ENCODE assay signal across 20 cellular contexts in genomic region chr4:108130955-108131354, GRCh38. TPM values are rescaled to one million over a fixed set of nuclear protein-coding genes. Genes with fewer than 3 reads are reported as not detected.
A peak's percentile ranks its signal among the peaks of the same experiment; 100 is the strongest.
DNase-seq lines count a peak whose midpoint lies in the region; ATAC-seq and TF ChIP-seq lines count a peak whose summit lies in the region.
"Had no signal": no experiment of that assay in that cellular context is flagged by ENCODE, and none has a peak within 500 bp of the region (broad histone marks: within the 10 kb centered on the region; RNA-seq: fewer than 3 reads in every experiment).

No MANE protein-coding gene starts in this region.

- H3K36me3 ChIP-seq in A673 (ENCODE audit: insufficient read depth, low read length, poor library complexity, severe bottlenecking) (no peaks in the 10 kb centered on the region), DOHH2 (ENCODE audit: control insufficient read depth, low read length) (no peaks in the 10 kb centered on the region)
- H3K36me3 ChIP-seq: left ventricle myocardium inferior, right atrium auricular region, transverse colon had no signal

- no peak overlapping the region for H3K4me3 ChIP-seq in A673 (ENCODE audit: low read depth, low read length, poor library complexity, severe bottlenecking)
- no peak overlapping the region for H3K4me3 ChIP-seq in DOHH2 (ENCODE audit: low read length)
- H3K4me3 ChIP-seq in epithelial cell of proximal tubule (ENCODE audit: low read depth, low read length) = no peak overlapping the region
- H3K4me3 ChIP-seq: BLaER1 treated with 17β-estradiol and CSF1 and Interleukin-3, amounts not matched to agents 10 nM and 100 nM; left ventricle myocardium inferior; right atrium auricular region; transverse colon had no signal

- intact Hi-C loops in A673 (cut with micrococcal nuclease; ENCODE audit: unreplicated experiment) = no loop called here

- H3F3A ChIP-seq in DOHH2 (ENCODE audit: control insufficient read depth, insufficient read depth) = no peaks in the 10 kb centered on the region

- ATAC-seq in SK-N-SH treated with all-trans-retinoic acid at 6 μM for 48 hours (0 out of 3 replicates have a peak, but pooled peaks have one; percentile 25), GM21447 (IDR thresholded peaks at IDR 0.05; ENCODE audit: unreplicated experiment) (no peak), HG02870 (IDR thresholded peaks at IDR 0.05; ENCODE audit: unreplicated experiment) (no peak)

- DNase-seq in A673 (ENCODE audit: low spot score) (peak; percentile 11), epithelial cell of proximal tubule (ENCODE audit: low read depth) (no peak), NCI-H146 treated with DMSO at 0.1 percent for 48 hours (lab: John Stamatoyannopoulos, UW; ENCODE audit: unreplicated experiment) (no peak), NCI-H446 (lab: John Stamatoyannopoulos, UW) (no peak)
- DNase-seq: activated CD4-positive, alpha-beta T cell treated with anti-CD3 and anti-CD28 coated beads, Interleukin-2, amount 50 U/mL, for 48 hours; activated naive CD4-positive, alpha-beta T cell; hypothalamus; KBM-7; left ventricle myocardium inferior; NCI-H146; NCI-H510A treated with DMSO at 0.1 percent for 48 hours; stimulated activated CD4-positive, alpha-beta T cell treated with anti-CD3 and anti-CD28 coated beads, Interleukin-2, amount 100 ng/mL, for 24 hours; stimulated activated CD8-positive, alpha-beta memory T cell treated with anti-CD3 and anti-CD28 coated beads, Interleukin-4, amount 100 ng/mL, for 48 hours; transverse colon had no signal

- TF ChIP-seq CTCF in A673 (conservative IDR thresholded peaks at IDR 0.05; ENCODE audit: low read depth, low read length) (peak; percentile 50), DOHH2 (IDR thresholded peaks at IDR 0.05; ENCODE audit: low read depth, low read length, poor library complexity, severe bottlenecking) (peak; percentile 26), epithelial cell of proximal tubule (conservative IDR thresholded peaks at IDR 0.05; ENCODE audit: low read depth, low read length) (peak; percentile 32)

- H4K20me1 ChIP-seq in DOHH2 (ENCODE audit: control insufficient read depth, insufficient read depth, low read depth, low read length) = no peaks in the 10 kb centered on the region

- peaks cover 22% of the 10 kb centered on the region for H3K79me2 ChIP-seq in DOHH2 (ENCODE audit: control insufficient read depth, low read length)

- H3K4me2 ChIP-seq in DOHH2 (ENCODE audit: low read length) = no peak overlapping the region

- no TSS peak for BruUV-seq in A673 (replicated peaks; lab: Mats Ljungman, UMichigan)

- no peaks in the 10 kb centered on the region for H3K9me2 ChIP-seq in DOHH2 (replicated peaks; ENCODE audit: control insufficient read depth, low read length)

- CTCF ChIA-PET in A673 (lab: Charles Lee) = interaction anchor here (0.7 kb wide), 1 partner anchor 44 kb away, joined by 3 read pairs; no protein-coding TSS in a partner anchor

- POLR2A ChIA-PET in A673 (lab: Charles Lee; ENCODE audit: low non-redundant PET) = no interaction called here

- H3K4me1 ChIP-seq in A673 (ENCODE audit: insufficient read depth, low read length, poor library complexity, severe bottlenecking) = no peaks in the 10 kb centered on the region
- H3K4me1 ChIP-seq in DOHH2 (ENCODE audit: control insufficient read depth, low read length) = peaks cover 17% of the 10 kb centered on the region
- H3K4me1 ChIP-seq: left ventricle myocardium inferior, right atrium auricular region, transverse colon had no signal

- no peak overlapping the region for H3K27ac ChIP-seq in A673 (ENCODE audit: low read depth, low read length, poor library complexity, severe bottlenecking)
- no peak overlapping the region for H3K27ac ChIP-seq in DOHH2 (ENCODE audit: low read depth, low read length)
- H3K27ac ChIP-seq: BLaER1 treated with 17β-estradiol and CSF1 and Interleukin-3, amounts not matched to agents 10 nM and 100 nM; left ventricle myocardium inferior; right atrium auricular region; transverse colon had no signal

- H3K27me3 ChIP-seq in A673 (replicated peaks; ENCODE audit: insufficient read depth, low read depth, low read length, poor library complexity) (no peaks in the 10 kb centered on the region), DOHH2 (ENCODE audit: control insufficient read depth, low read length) (no peaks in the 10 kb centered on the region)
- H3K27me3 ChIP-seq: BLaER1 treated with 17β-estradiol and CSF1 and Interleukin-3, amounts not matched to agents 10 nM and 100 nM; right atrium auricular region; transverse colon had no signal

- no peaks in the 10 kb centered on the region for H3K9me3 ChIP-seq in A673 (ENCODE audit: low read depth, low read length, poor library complexity, severe bottlenecking)
- no peaks in the 10 kb centered on the region for H3K9me3 ChIP-seq in DOHH2 (ENCODE audit: control insufficient read depth, insufficient read depth, low read length)
- H3K9me3 ChIP-seq: left ventricle myocardium inferior, right atrium auricular region, transverse colon had no signal

TF ChIP-seq in SK-N-SH treated with all-trans-retinoic acid at 6 μM for 48 hours, 23 proteins besides CTCF, POLR2A, EP300 and RAD21 (continues in another document):
- TF ChIP-seq ZFP3 (CRISPR knock-in tag; IDR thresholded peaks at IDR 0.05) = no peak
- TF ChIP-seq POU6F1 (CRISPR knock-in tag; IDR thresholded peaks at IDR 0.05; ENCODE audit: borderline replicate concordance, low read depth) = no peak
- no peak for TF ChIP-seq ARNTL (CRISPR knock-in tag; IDR thresholded peaks at IDR 0.05; ENCODE audit: borderline replicate concordance, low read depth)
- no peak for TF ChIP-seq SNAI2 (CRISPR knock-in tag; IDR thresholded peaks at IDR 0.05)
- no peak for TF ChIP-seq CSRNP3 (CRISPR knock-in tag; IDR thresholded peaks at IDR 0.05)
- TF ChIP-seq CSDC2 (CRISPR knock-in tag; IDR thresholded peaks at IDR 0.05) = no peak
- no peak for TF ChIP-seq CREB5 (CRISPR knock-in tag; IDR thresholded peaks at IDR 0.05; ENCODE audit: low read depth)
- TF ChIP-seq ZNF70 (CRISPR knock-in tag; IDR thresholded peaks at IDR 0.05) = no peak
- TF ChIP-seq OSR1 (CRISPR knock-in tag; IDR thresholded peaks at IDR 0.05) = no peak
- TF ChIP-seq ZNF565 (CRISPR knock-in tag; conservative IDR thresholded peaks at IDR 0.05; ENCODE audit: low read depth) = no peak
- no peak for TF ChIP-seq ZC3H10 (CRISPR knock-in tag; IDR thresholded peaks at IDR 0.05)
- TF ChIP-seq TCF4 (CRISPR knock-in tag; IDR thresholded peaks at IDR 0.05; ENCODE audit: borderline replicate concordance) = no peak
- no peak for TF ChIP-seq ZNF8 (CRISPR knock-in tag; IDR thresholded peaks at IDR 0.05)
- TF ChIP-seq ISL1 (CRISPR knock-in tag; IDR thresholded peaks at IDR 0.05) = no peak
- TF ChIP-seq ZFP30 (CRISPR knock-in tag; IDR thresholded peaks at IDR 0.05) = no peak

RNA-seq across cellular contexts. Expression of gene LEF1, which starts 37.8 kb away (rescaled TPM):
- total RNA-seq in A673 (2021) = 2.5 and 2.7 TPM in 2 replicates
- 1.2 and 4.2 TPM in 2 replicates for total RNA-seq in epithelial cell of proximal tubule
